14 cellular contexts compared by ENCODE assay signal in genomic region chr22:41256254-41256897, GRCh38. TPM values are rescaled to one million over a fixed set of nuclear protein-coding genes. Genes with fewer than 3 reads are reported as not detected.
A peak's percentile ranks its signal among the peaks of the same experiment; 100 is the strongest.
DNase-seq lines count a peak whose midpoint lies in the region; ATAC-seq, FAIRE-seq and TF ChIP-seq lines count a peak whose summit lies in the region.
"Had no signal": no experiment of that assay in that cellular context is flagged by ENCODE, and none has a peak within 500 bp of the region (broad histone marks: within the 10 kb centered on the region; RNA-seq: fewer than 3 reads in every experiment).

No MANE protein-coding gene starts in this region.

- no peaks in the 10 kb centered on the region for H3K27me3 ChIP-seq in skeletal muscle satellite cell (ENCODE audit: control insufficient read depth, insufficient read depth, low read length)
- H3K27me3 ChIP-seq: sigmoid colon had no signal

- H3K36me3 ChIP-seq in skeletal muscle satellite cell (ENCODE audit: insufficient read depth, low read length) = peaks cover 87% of the 10 kb centered on the region

- no peaks in the 10 kb centered on the region for H3K27me3 Mint-ChIP-seq in T-helper 17 cell
- H3K27me3 Mint-ChIP-seq in activated CD8-positive, alpha-beta T cell treated with anti-CD3 and anti-CD28 coated beads for 36 hours = no peaks in the 10 kb centered on the region

- no peaks in the 10 kb centered on the region for H3K9me3 ChIP-seq in T-helper 17 cell (ENCODE audit: control insufficient read depth, low read length, poor library complexity, severe bottlenecking)
- H3K9me3 ChIP-seq in skeletal muscle satellite cell (replicated peaks; ENCODE audit: low read length) = no peaks in the 10 kb centered on the region
- H3K9me3 ChIP-seq: sigmoid colon had no signal

- H3K9ac ChIP-seq in skeletal muscle satellite cell (ENCODE audit: low read depth, low read length) = peak overlapping the region; percentile 41

- peaks cover 17% of the 10 kb centered on the region for H3K4me1 ChIP-seq in skeletal muscle satellite cell (ENCODE audit: control insufficient read depth, insufficient read depth, low read length)

- H3K4me3 Mint-ChIP-seq in T-helper 17 cell = no peak overlapping the region
- H3K4me3 Mint-ChIP-seq in activated CD8-positive, alpha-beta T cell treated with anti-CD3 and anti-CD28 coated beads for 36 hours = no peak overlapping the region

- no peaks in the 10 kb centered on the region for H3K9me3 Mint-ChIP-seq in activated CD8-positive, alpha-beta T cell treated with anti-CD3 and anti-CD28 coated beads for 36 hours

- peak overlapping the region; percentile 37 for H3K27ac Mint-ChIP-seq in T-helper 17 cell
- H3K27ac Mint-ChIP-seq in activated CD8-positive, alpha-beta T cell treated with anti-CD3 and anti-CD28 coated beads for 36 hours = no peak overlapping the region

- H3K4me3 ChIP-seq in fibroblast of mammary gland (ENCODE audit: control insufficient read depth, low read depth, low read length) = no peak overlapping the region
- H3K4me3 ChIP-seq in skeletal muscle satellite cell (ENCODE audit: low read length) = no peak overlapping the region
- H3K4me3 ChIP-seq: GM12878, sigmoid colon had no signal

- CTCF ChIA-PET in activated CD8-positive, alpha-beta T cell treated with anti-CD3 and anti-CD28 coated beads for 36 hours (lab: Charles Lee) = interaction anchor here (1.3 to 1.4 kb wide), 2 partner anchors 19 kb away, joined by 3 to 4 read pairs; no protein-coding TSS in a partner anchor

- H3K4me2 ChIP-seq in skeletal muscle satellite cell (ENCODE audit: low read length) = no peak overlapping the region

- no peak for FAIRE-seq in GM19239 (lab: Jason Lieb, UNC)
- FAIRE-seq: endometrium, GM12878 had no signal

- no peak for ATAC-seq in T-helper 17 cell
- ATAC-seq in activated CD8-positive, alpha-beta T cell treated with anti-CD3 and anti-CD28 coated beads for 36 hours = no peak
- ATAC-seq: GM12878 had no signal

- TF ChIP-seq CTCF in fibroblast of mammary gland (conservative IDR thresholded peaks at IDR 0.05; ENCODE audit: control insufficient read depth, insufficient read depth, low read depth, low read length) = peak; percentile 16
- TF ChIP-seq CTCF in activated CD8-positive, alpha-beta T cell treated with anti-CD3 and anti-CD28 coated beads for 36 hours (IDR thresholded peaks at IDR 0.05) = no peak

- intact Hi-C loops in activated CD8-positive, alpha-beta T cell treated with anti-CD3 and anti-CD28 coated beads for 36 hours (cut with micrococcal nuclease) = no loop called here

- DNase-seq in NCI-H2196 (lab: John Stamatoyannopoulos, UW; ENCODE audit: unreplicated experiment) (peak; percentile 37), NCI-H2196 treated with DMSO at 0.1 percent for 48 hours (lab: John Stamatoyannopoulos, UW; ENCODE audit: unreplicated experiment) (no peak), T-helper 17 cell (no peak), fibroblast of mammary gland (ENCODE audit: low read depth) (peak; percentile 79), GM19239 (ENCODE audit: insufficient read length, low spot score) (no peak), HuH-7 (ENCODE audit: low spot score) (no peak)
- DNase-seq in activated CD8-positive, alpha-beta T cell treated with anti-CD3 and anti-CD28 coated beads for 36 hours = no peak
- DNase-seq: 8988T, activated gamma-delta T cell treated with Interleukin-2 at 50 U/mL for 16 hours, sigmoid colon, WERI-Rb-1 had no signal

- H3K4me1 Mint-ChIP-seq in T-helper 17 cell = peaks cover 2% of the 10 kb centered on the region
- no peaks in the 10 kb centered on the region for H3K4me1 Mint-ChIP-seq in activated CD8-positive, alpha-beta T cell treated with anti-CD3 and anti-CD28 coated beads for 36 hours (ENCODE audit: low read depth)

- POLR2A ChIA-PET in activated CD8-positive, alpha-beta T cell treated with anti-CD3 and anti-CD28 coated beads for 36 hours (lab: Charles Lee) = interaction anchor here (1.2 to 1.8 kb wide), 3 partner anchors 12 to 30 kb away, joined by 3 to 6 read pairs (median 3); partner anchors contain the start of genes CHADL and RANGAP1

- H3K36me3 Mint-ChIP-seq in T-helper 17 cell (ENCODE audit: low read depth) = peaks cover 5% of the 10 kb centered on the region
- peaks cover 42% of the 10 kb centered on the region for H3K36me3 Mint-ChIP-seq in activated CD8-positive, alpha-beta T cell treated with anti-CD3 and anti-CD28 coated beads for 36 hours (ENCODE audit: low read depth)

RNA-seq across cellular contexts. Expression of gene CHADL, which starts 15.6 kb away (rescaled TPM):
- total RNA-seq in T-helper 17 cell = 1 to 10 TPM; 1.6 to 3.5 TPM
- total RNA-seq in skeletal muscle satellite cell (2012; rRNA removed) = 0.25 and 0.66 TPM in 2 replicates
- under 1 TPM in 1 of 2 experiments, not detected in 1; 0.23 TPM for total RNA-seq in activated CD8-positive, alpha-beta T cell treated with anti-CD3 and anti-CD28 coated beads for 36 hours
- total RNA-seq: GM12878 had no signal

RNA-seq across cellular contexts. Expression of gene RANGAP1, which starts 29.6 kb away (rescaled TPM):
- total RNA-seq in T-helper 17 cell = 100 to 1,000 TPM; 114 to 142 TPM
- 71.2 and 73.0 TPM in 2 replicates for total RNA-seq in skeletal muscle satellite cell (2012; rRNA removed)
- total RNA-seq in activated CD8-positive, alpha-beta T cell treated with anti-CD3 and anti-CD28 coated beads for 36 hours = 100 to 1,000 TPM; 150 to 151 TPM

RNA-seq across cellular contexts. Expression of gene ZC3H7B, which starts 44.9 kb away (rescaled TPM):
- total RNA-seq in T-helper 17 cell = 10 to 100 TPM; 33.5 to 35.9 TPM
- 32.8 and 38.3 TPM in 2 replicates for total RNA-seq in skeletal muscle satellite cell (2012; rRNA removed)
- 10 to 100 TPM; 46.1 to 47.9 TPM for total RNA-seq in activated CD8-positive, alpha-beta T cell treated with anti-CD3 and anti-CD28 coated beads for 36 hours

RNA-seq across cellular contexts. Expression of gene L3MBTL2, which starts 51.3 kb away (rescaled TPM):
- 10 to 100 TPM; 28.9 to 31.1 TPM for total RNA-seq in T-helper 17 cell
- 18.3 and 26.0 TPM in 2 replicates for total RNA-seq in skeletal muscle satellite cell (2012; rRNA removed)
- total RNA-seq in activated CD8-positive, alpha-beta T cell treated with anti-CD3 and anti-CD28 coated beads for 36 hours = 10 to 100 TPM; 25.6 to 28.3 TPM

Comparison
In these comparisons a context has a peak if more than half of its experiments do, and no peak if none do; other contexts are left out.
1. DNase-seq: peak in NCI-H2196 (single experiment) and fibroblast of mammary gland (single experiment); none in NCI-H2196 treated with DMSO at 0.1 percent for 48 hours (single experiment), T-helper 17 cell (0 of 3), activated CD8-positive, alpha-beta T cell treated with anti-CD3 and anti-CD28 coated beads for 36 hours (single experiment), GM19239 (single experiment) and HuH-7 (single experiment).